ENCODE assay signal across 20 cellular contexts in genomic region chr19:5323475-5323811, GRCh38.
"Had no signal": no experiment of that assay in that cellular context is flagged by ENCODE, and none has a peak within 500 bp of the region (broad histone marks: within the 10 kb centered on the region; RNA-seq: fewer than 3 reads in every experiment).

No MANE protein-coding gene starts in this region.

- H3K9me3 Mint-ChIP-seq: nephron had no signal

- H3K36me3 ChIP-seq: esophagus muscularis mucosa, gastrocnemius medialis, neutrophil, sigmoid colon, uterus had no signal

- H3K4me1 Mint-ChIP-seq: nephron had no signal

- H3K27ac Mint-ChIP-seq: nephron had no signal

- H3K4me3 Mint-ChIP-seq: nephron had no signal

- H3K9me3 ChIP-seq: neutrophil, psoas muscle, uterus had no signal

- H3K4me3 ChIP-seq: esophagus muscularis mucosa, gastrocnemius medialis, lung, psoas muscle, sigmoid colon, skin epidermis, uterus had no signal

- H3K27me3 ChIP-seq: sigmoid colon, uterus had no signal

- H3K27ac ChIP-seq: epithelial cell of prostate, esophagus muscularis mucosa, gastrocnemius medialis, neutrophil, psoas muscle, sigmoid colon, skin epidermis, uterus had no signal

- FAIRE-seq: endometrium had no signal

- DNase-seq: effector memory CD4-positive, alpha-beta T cell; gastrocnemius medialis; left colon; left ventricle myocardium superior; mesenchymal stem cell; midbrain; naive B cell; psoas muscle; retina; sigmoid colon; stimulated activated CD4-positive, alpha-beta T cell treated with anti-CD3 and anti-CD28 coated beads, Interleukin-2, amount 100 ng/mL, for 24 hours; stimulated activated naive CD4-positive, alpha-beta T cell treated with Interleukin-2 at 50 U/mL for 16 hours; uterus had no signal

- H3K4me1 ChIP-seq: psoas muscle, uterus had no signal

- ATAC-seq: gastrocnemius medialis, left colon, left ventricle myocardium superior, psoas muscle had no signal
